ENCODE assay signal across 1 cellular context in the genomic region with DNA sequence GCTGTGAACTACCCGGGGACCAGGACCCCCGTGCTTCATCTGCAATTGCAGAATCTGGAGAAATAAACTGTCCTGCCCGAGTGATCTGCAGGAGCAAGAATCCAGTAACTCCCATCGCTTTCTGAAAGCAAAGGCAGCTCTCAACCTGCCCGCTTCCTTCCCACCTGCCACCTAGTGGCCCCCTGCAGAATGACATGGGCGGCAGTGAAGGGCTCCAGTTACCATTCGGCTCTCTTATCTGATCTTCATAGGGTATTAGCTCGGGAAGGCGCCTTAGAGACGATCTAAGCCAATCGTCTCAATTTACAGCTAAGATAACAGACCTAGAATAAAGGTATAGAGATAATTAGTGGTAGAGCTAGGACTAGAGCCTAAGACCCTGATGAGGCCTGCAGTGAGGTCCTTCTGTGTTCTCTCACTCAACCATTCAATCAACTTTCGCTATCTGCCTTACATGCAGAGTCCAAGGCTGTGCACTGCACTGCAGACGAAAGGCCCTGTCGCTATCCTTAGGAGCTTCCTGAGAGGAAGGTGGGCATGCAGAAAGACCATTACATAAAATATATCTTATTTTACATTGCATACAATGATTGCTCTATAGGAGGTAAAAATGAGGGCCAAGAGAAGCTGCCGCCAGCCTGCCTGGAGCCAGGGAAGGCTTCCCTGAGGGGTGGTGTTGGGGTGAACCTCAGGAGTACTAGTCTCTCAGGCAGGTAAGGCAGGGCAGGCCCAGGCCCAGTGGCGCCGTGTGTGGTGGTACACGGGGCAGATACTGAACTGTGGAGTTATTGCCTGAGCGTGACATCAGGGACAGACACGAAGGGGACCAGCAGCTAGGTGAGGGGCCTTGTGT.
TF ChIP-seq lines count a peak whose summit lies in the region.

No MANE protein-coding gene starts in this region.

TF ChIP-seq in HepG2, 621 proteins besides CTCF, POLR2A, EP300 and RAD21 (continued from another document and continues in another):
- TF ChIP-seq KDM2A (CRISPR knock-in tag; IDR thresholded peaks at IDR 0.05; ENCODE audit: borderline replicate concordance, low read depth), result peak; percentile 80
- TF ChIP-seq ZNF761 (CRISPR knock-in tag; conservative IDR thresholded peaks at IDR 0.05), result 0 out of 2 replicates have a peak, but pooled peaks have one; percentile 32
- 0 out of 2 replicates have a peak, but pooled peaks have one; percentile 30 for TF ChIP-seq ZNF274 (CRISPR knock-in tag; IDR thresholded peaks at IDR 0.05)
- TF ChIP-seq ZNF549 (CRISPR knock-in tag; IDR thresholded peaks at IDR 0.05), result no peak
- TF ChIP-seq, protein P1, sequence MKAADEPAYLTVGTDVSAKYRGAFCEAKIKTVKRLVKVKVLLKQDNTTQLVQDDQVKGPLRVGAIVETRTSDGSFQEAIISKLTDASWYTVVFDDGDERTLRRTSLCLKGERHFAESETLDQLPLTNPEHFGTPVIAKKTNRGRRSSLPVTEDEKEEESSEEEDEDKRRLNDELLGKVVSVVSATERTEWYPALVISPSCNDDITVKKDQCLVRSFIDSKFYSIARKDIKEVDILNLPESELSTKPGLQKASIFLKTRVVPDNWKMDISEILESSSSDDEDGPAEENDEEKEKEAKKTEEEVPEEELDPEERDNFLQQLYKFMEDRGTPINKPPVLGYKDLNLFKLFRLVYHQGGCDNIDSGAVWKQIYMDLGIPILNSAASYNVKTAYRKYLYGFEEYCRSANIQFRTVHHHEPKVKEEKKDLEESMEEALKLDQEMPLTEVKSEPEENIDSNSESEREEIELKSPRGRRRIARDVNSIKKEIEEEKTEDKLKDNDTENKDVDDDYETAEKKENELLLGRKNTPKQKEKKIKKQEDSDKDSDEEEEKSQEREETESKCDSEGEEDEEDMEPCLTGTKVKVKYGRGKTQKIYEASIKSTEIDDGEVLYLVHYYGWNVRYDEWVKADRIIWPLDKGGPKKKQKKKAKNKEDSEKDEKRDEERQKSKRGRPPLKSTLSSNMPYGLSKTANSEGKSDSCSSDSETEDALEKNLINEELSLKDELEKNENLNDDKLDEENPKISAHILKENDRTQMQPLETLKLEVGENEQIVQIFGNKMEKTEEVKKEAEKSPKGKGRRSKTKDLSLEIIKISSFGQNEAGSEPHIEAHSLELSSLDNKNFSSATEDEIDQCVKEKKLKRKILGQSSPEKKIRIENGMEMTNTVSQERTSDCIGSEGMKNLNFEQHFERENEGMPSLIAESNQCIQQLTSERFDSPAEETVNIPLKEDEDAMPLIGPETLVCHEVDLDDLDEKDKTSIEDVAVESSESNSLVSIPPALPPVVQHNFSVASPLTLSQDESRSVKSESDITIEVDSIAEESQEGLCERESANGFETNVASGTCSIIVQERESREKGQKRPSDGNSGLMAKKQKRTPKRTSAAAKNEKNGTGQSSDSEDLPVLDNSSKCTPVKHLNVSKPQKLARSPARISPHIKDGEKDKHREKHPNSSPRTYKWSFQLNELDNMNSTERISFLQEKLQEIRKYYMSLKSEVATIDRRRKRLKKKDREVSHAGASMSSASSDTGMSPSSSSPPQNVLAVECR (CRISPR knock-in tag; IDR thresholded peaks at IDR 0.05; ENCODE audit: borderline replicate concordance), result peak; percentile 20; the same call in 1 of the 2 replicates
- TF ChIP-seq ZBTB25 (CRISPR knock-in tag; IDR thresholded peaks at IDR 0.05), result peak; percentile 73; the same call in 1 of the 2 replicates
- TF ChIP-seq, protein P2, sequence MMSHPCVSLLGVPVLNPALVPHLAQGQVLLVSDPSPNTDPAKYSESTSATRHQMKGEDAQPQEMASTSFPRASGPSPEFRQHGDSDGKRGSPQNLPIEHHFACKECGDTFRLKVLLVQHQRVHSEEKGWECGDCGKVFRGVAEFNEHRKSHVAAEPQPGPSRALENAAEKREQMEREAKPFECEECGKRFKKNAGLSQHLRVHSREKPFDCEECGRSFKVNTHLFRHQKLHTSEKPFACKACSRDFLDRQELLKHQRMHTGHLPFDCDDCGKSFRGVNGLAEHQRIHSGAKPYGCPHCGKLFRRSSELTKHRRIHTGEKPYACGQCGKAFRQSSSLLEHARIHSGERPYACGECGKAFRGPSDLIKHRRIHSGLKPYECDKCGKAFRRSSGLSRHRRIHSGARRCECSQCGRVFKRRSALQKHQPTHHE (CRISPR knock-in tag; IDR thresholded peaks at IDR 0.05; ENCODE audit: borderline replicate concordance), result 0 out of 2 replicates have a peak, but pooled peaks have one; percentile 33
- 0 out of 2 replicates have a peak, but pooled peaks have one; percentile 33 for TF ChIP-seq KDM3A (CRISPR knock-in tag; IDR thresholded peaks at IDR 0.05; ENCODE audit: low read depth)
- peak; percentile 99 for TF ChIP-seq XRCC5 (optimal IDR thresholded peaks at IDR 0.05; ENCODE audit: low read length)
- peak; percentile 35; the same call in 1 of the 2 replicates for TF ChIP-seq ZBTB39 (CRISPR knock-in tag; IDR thresholded peaks at IDR 0.05)
- TF ChIP-seq TBL1XR1 (IDR thresholded peaks at IDR 0.05; ENCODE audit: borderline replicate concordance, low read length, partially characterized antibody), result peak; percentile 29
- TF ChIP-seq GMEB1 (CRISPR knock-in tag; IDR thresholded peaks at IDR 0.05; ENCODE audit: borderline replicate concordance), result 0 out of 2 replicates have a peak, but pooled peaks have one; percentile 31
- peak; percentile 12; the same call in 1 of the 2 replicates for TF ChIP-seq ZNF124 (CRISPR knock-in tag; IDR thresholded peaks at IDR 0.05)
- TF ChIP-seq ZNF33B (CRISPR knock-in tag; IDR thresholded peaks at IDR 0.05), result peak; percentile 85; the same call in 1 of the 2 replicates
- peak; percentile 20; the same call in 1 of the 2 replicates for TF ChIP-seq ETV5 (CRISPR knock-in tag; IDR thresholded peaks at IDR 0.05; ENCODE audit: borderline replicate concordance)
- TF ChIP-seq GZF1 (CRISPR knock-in tag; IDR thresholded peaks at IDR 0.05), result peak; percentile 47; the same call in 1 of the 2 replicates
- TF ChIP-seq, protein P3, sequence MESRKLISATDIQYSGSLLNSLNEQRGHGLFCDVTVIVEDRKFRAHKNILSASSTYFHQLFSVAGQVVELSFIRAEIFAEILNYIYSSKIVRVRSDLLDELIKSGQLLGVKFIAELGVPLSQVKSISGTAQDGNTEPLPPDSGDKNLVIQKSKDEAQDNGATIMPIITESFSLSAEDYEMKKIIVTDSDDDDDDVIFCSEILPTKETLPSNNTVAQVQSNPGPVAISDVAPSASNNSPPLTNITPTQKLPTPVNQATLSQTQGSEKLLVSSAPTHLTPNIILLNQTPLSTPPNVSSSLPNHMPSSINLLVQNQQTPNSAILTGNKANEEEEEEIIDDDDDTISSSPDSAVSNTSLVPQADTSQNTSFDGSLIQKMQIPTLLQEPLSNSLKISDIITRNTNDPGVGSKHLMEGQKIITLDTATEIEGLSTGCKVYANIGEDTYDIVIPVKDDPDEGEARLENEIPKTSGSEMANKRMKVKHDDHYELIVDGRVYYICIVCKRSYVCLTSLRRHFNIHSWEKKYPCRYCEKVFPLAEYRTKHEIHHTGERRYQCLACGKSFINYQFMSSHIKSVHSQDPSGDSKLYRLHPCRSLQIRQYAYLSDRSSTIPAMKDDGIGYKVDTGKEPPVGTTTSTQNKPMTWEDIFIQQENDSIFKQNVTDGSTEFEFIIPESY (CRISPR knock-in tag; IDR thresholded peaks at IDR 0.05), result peak; percentile 69; the same call in 1 of the 2 replicates
- TF ChIP-seq ZNF333 (CRISPR knock-in tag; IDR thresholded peaks at IDR 0.05; ENCODE audit: borderline replicate concordance), result no peak
- no peak for TF ChIP-seq SALL2 (CRISPR knock-in tag; IDR thresholded peaks at IDR 0.05)
- 0 out of 2 replicates have a peak, but pooled peaks have one; percentile 53 for TF ChIP-seq SNAPC4 (CRISPR knock-in tag; IDR thresholded peaks at IDR 0.05)
- 0 out of 2 replicates have a peak, but pooled peaks have one; percentile 50 for TF ChIP-seq GATAD1 (CRISPR knock-in tag; IDR thresholded peaks at IDR 0.05)
- TF ChIP-seq IRF9 (CRISPR knock-in tag; IDR thresholded peaks at IDR 0.05; ENCODE audit: borderline replicate concordance), result 0 out of 2 replicates have a peak, but pooled peaks have one; percentile 42
- peak; percentile 65; the same call in 1 of the 2 replicates for TF ChIP-seq DMAP1 (CRISPR knock-in tag; IDR thresholded peaks at IDR 0.05)
- TF ChIP-seq KLF13 (CRISPR knock-in tag; IDR thresholded peaks at IDR 0.05), result 0 out of 2 replicates have a peak, but pooled peaks have one; percentile 36
- TF ChIP-seq ZFP82 (CRISPR knock-in tag; IDR thresholded peaks at IDR 0.05; ENCODE audit: borderline replicate concordance), result peak; percentile 81
- TF ChIP-seq ZNF329 (CRISPR knock-in tag; IDR thresholded peaks at IDR 0.05; ENCODE audit: low read depth), result 0 out of 2 replicates have a peak, but pooled peaks have one; percentile 54
- no peak for TF ChIP-seq ZEB1 (IDR thresholded peaks at IDR 0.05; ENCODE audit: insufficient replicate concordance, low read depth)
- peak; percentile 78; the same call in 1 of the 2 replicates for TF ChIP-seq IRF2 (CRISPR knock-in tag; IDR thresholded peaks at IDR 0.05)
- TF ChIP-seq KAT8 (CRISPR knock-in tag; IDR thresholded peaks at IDR 0.05), result peak; percentile 44; the same call in 1 of the 2 replicates
- TF ChIP-seq ZSCAN29 (CRISPR knock-in tag; conservative IDR thresholded peaks at IDR 0.05), result no peak
